Comparison of ENCODE assay signal across 25 cellular contexts in the genomic region with DNA sequence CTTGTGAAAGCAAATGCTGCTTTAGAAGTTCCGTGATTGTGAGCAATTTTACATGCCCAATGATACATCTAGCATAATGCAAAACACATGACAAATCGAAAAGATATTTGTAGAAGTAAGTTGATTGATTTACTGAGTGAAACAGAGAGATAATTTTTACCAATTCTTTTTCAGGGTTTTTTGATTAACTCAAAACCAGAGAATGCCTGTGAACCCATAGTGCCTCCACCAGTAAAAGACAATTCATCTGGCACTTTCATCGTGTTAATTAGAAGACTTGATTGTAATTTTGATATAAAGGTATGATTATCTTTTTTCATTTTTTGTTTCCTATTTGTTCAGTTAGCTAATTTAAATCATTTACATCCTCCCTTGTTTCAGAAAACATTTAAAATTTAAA.
"Had no signal": no experiment of that assay in that cellular context is flagged by ENCODE, and none has a peak within 500 bp of the region (broad histone marks: within the 10 kb centered on the region; RNA-seq: fewer than 3 reads in every experiment).

No MANE protein-coding gene starts in this region.

- ATAC-seq: gastroesophageal sphincter; heart left ventricle; left cardiac atrium; left lung; mucosa of descending colon; natural killer cell treated with Interleukin-12 subunit alpha and Interleukin-12 subunit beta and Interleukin-15 and Interleukin-18, amount 100 ng/mL, for 72 hours; sciatic nerve; stimulated activated memory B cell treated with anti-CD40 and anti-IgM and Interleukin-4, amounts not matched to agents 10 μg/mL and 1 μg/mL and 100 μg/mL, for 72 hours; stimulated activated naive CD8-positive, alpha-beta T cell treated with anti-CD3 and anti-CD28 coated beads, Interleukin-15, Interleukin-2, amounts not matched to agents 100 U/mL and 50 U/mL, for 24 hours had no signal

- H2AFZ ChIP-seq: hepatocyte, parathyroid adenoma had no signal

- H3K4me1 ChIP-seq: esophagus muscularis mucosa, gastroesophageal sphincter, heart left ventricle, left lung, parathyroid adenoma, right atrium auricular region, vagina had no signal

- H3K27me3 ChIP-seq: esophagus muscularis mucosa, gastroesophageal sphincter, heart left ventricle, hepatocyte, left lung, neutrophil, right atrium auricular region, vagina had no signal

- H3K79me2 ChIP-seq: hepatocyte had no signal

- H3K4me2 ChIP-seq: hepatocyte, smooth muscle cell had no signal

- H3K9me3 ChIP-seq: neutrophil, vagina had no signal

- H3K4me3 ChIP-seq: coronary artery, esophagus muscularis mucosa, gastroesophageal sphincter, heart left ventricle, hepatocyte, left lung, mucosa of descending colon, right atrium auricular region, smooth muscle cell, vagina had no signal

- H3K36me3 ChIP-seq: right atrium auricular region had no signal

- DNase-seq: dermis blood vessel endothelial cell; effector memory CD4-positive, alpha-beta T cell; heart left ventricle; left cardiac atrium; left lung; mesenchymal stem cell; mucosa of descending colon; naive B cell; stimulated activated CD4-positive, alpha-beta T cell treated with anti-CD3 and anti-CD28 coated beads, Interleukin-12 subunit alpha, Interleukin-12 subunit beta, amount 100 ng/mL, for 4 hours; stimulated activated CD4-positive, alpha-beta T cell treated with anti-CD3 and anti-CD28 coated beads, Interleukin-2, amount 100 ng/mL, for 24 hours; stimulated activated CD4-positive, alpha-beta T cell treated with anti-CD3 and anti-CD28 coated beads, Interleukin-4, amount 100 ng/mL, for 24 hours; stimulated activated naive CD8-positive, alpha-beta T cell treated with anti-CD3 and anti-CD28 coated beads, Interleukin-15, Interleukin-2, amounts not matched to agents 100 U/mL and 50 U/mL, for 24 hours; trophoblast cell had no signal

- H3K9ac ChIP-seq: parathyroid adenoma had no signal

- H3K27ac ChIP-seq: coronary artery, esophagus muscularis mucosa, gastroesophageal sphincter, heart left ventricle, hepatocyte, left lung, neutrophil, parathyroid adenoma, right atrium auricular region, vagina had no signal
